9 cellular contexts compared by ENCODE assay signal in genomic region chr14:75559451-75560187, GRCh38. TPM values are rescaled to one million over a fixed set of nuclear protein-coding genes. Genes with fewer than 3 reads are reported as not detected.
DNase-seq lines count a peak whose midpoint lies in the region; ATAC-seq and TF ChIP-seq lines count a peak whose summit lies in the region.
"Had no signal": no experiment of that assay in that cellular context is flagged by ENCODE, and none has a peak within 500 bp of the region (broad histone marks: within the 10 kb centered on the region; RNA-seq: fewer than 3 reads in every experiment).

No MANE protein-coding gene starts in this region.

- H3K4me3 ChIP-seq in foreskin fibroblast (ENCODE audit: low read depth in 1 of 2, low read length in 2 of 2) = no peak overlapping the region

- no peaks in the 10 kb centered on the region for H3K27me3 Mint-ChIP-seq in activated B cell treated with CpG ODN at 0.5 μM for 24 hours

- peak overlapping the region; percentile 72 for H3K27ac Mint-ChIP-seq in activated B cell treated with CpG ODN at 0.5 μM for 24 hours

- no peaks in the 10 kb centered on the region for H3K9me3 Mint-ChIP-seq in activated B cell treated with CpG ODN at 0.5 μM for 24 hours

- CTCF ChIA-PET in activated B cell treated with CpG ODN at 0.5 μM for 24 hours (lab: Charles Lee) = interaction anchor here (0.8 to 4.1 kb wide), 12 partner anchors 12 to 255 kb away, joined by 3 to 42 read pairs (median 14); partner anchors contain the start of gene FLVCR2

- no peak overlapping the region for H3K4me3 Mint-ChIP-seq in activated B cell treated with CpG ODN at 0.5 μM for 24 hours
- H3K4me3 Mint-ChIP-seq: naive B cell had no signal

- POLR2A ChIA-PET in activated B cell treated with CpG ODN at 0.5 μM for 24 hours (lab: Charles Lee) = interaction anchor here (1.0 to 2.5 kb wide), 7 partner anchors 10 to 44 kb away, joined by 3 to 16 read pairs (median 4); no protein-coding TSS in a partner anchor

- ATAC-seq in activated B cell treated with CpG ODN at 0.5 μM for 24 hours (ENCODE audit: low read depth) = peak; percentile 49
- no peak for ATAC-seq in GM19035 (IDR thresholded peaks at IDR 0.05; ENCODE audit: unreplicated experiment)
- ATAC-seq in HG02970 (IDR thresholded peaks at IDR 0.05; ENCODE audit: low FRiP score, unreplicated experiment) = no peak

- no peaks in the 10 kb centered on the region for H3K36me3 Mint-ChIP-seq in activated B cell treated with CpG ODN at 0.5 μM for 24 hours (ENCODE audit: low read depth)

- intact Hi-C loops in activated B cell treated with CpG ODN at 0.5 μM for 24 hours (cut with micrococcal nuclease) = loop anchor here (2.0 to 5.0 kb wide), 3 partner anchors 37 to 427 kb away; partner anchors contain the start of gene BATF

- peak; percentile 75 for DNase-seq in stimulated activated naive CD4-positive, alpha-beta T cell treated with Interleukin-2 at 50 U/mL for 16 hours (lab: John Stamatoyannopoulos, UW)
- no peak for DNase-seq in stimulated activated naive CD4-positive, alpha-beta T cell (lab: John Stamatoyannopoulos, UW)
- no peak for DNase-seq in activated B cell treated with CpG ODN at 0.5 μM for 24 hours
- peak; percentile 71 to 82 for DNase-seq in foreskin fibroblast
- no peak for DNase-seq in NCI-H446 treated with DMSO at 0.1 percent for 48 hours (lab: John Stamatoyannopoulos, UW)
- DNase-seq in caudate nucleus (lab: John Stamatoyannopoulos, UW) = no peak
- DNase-seq: naive B cell had no signal

- TF ChIP-seq CTCF in activated B cell treated with CpG ODN at 0.5 μM for 24 hours (IDR thresholded peaks at IDR 0.05) (no peak), foreskin fibroblast (IDR thresholded peaks at IDR 0.05; ENCODE audit: low read depth, low read length) (no peak)

- H3K27ac ChIP-seq in caudate nucleus (ENCODE audit: low read depth, low read length) = no peak overlapping the region

- H3K4me1 Mint-ChIP-seq in activated B cell treated with CpG ODN at 0.5 μM for 24 hours = peaks cover 37% of the 10 kb centered on the region

RNA-seq across cellular contexts. Expression of gene FLVCR2, which starts 18.8 kb away (rescaled TPM):
- total RNA-seq in activated B cell treated with CpG ODN at 0.5 μM for 24 hours = 11.7 and 12.5 TPM in 2 replicates

RNA-seq across cellular contexts. Expression of gene BATF, which starts 37.4 kb away (rescaled TPM):
- total RNA-seq in activated B cell treated with CpG ODN at 0.5 μM for 24 hours = 160 and 171 TPM in 2 replicates

Comparison
In these comparisons a context has a peak if more than half of its experiments do, and no peak if none do; other contexts are left out.
1. DNase-seq: peak in stimulated activated naive CD4-positive, alpha-beta T cell treated with Interleukin-2 at 50 U/mL for 16 hours (single experiment) and foreskin fibroblast (2 of 2); none in stimulated activated naive CD4-positive, alpha-beta T cell (0 of 6), activated B cell treated with CpG ODN at 0.5 μM for 24 hours (single experiment), NCI-H446 treated with DMSO at 0.1 percent for 48 hours (single experiment) and caudate nucleus (0 of 61).